ENCODE assay signal across 22 cellular contexts in the genomic region with DNA sequence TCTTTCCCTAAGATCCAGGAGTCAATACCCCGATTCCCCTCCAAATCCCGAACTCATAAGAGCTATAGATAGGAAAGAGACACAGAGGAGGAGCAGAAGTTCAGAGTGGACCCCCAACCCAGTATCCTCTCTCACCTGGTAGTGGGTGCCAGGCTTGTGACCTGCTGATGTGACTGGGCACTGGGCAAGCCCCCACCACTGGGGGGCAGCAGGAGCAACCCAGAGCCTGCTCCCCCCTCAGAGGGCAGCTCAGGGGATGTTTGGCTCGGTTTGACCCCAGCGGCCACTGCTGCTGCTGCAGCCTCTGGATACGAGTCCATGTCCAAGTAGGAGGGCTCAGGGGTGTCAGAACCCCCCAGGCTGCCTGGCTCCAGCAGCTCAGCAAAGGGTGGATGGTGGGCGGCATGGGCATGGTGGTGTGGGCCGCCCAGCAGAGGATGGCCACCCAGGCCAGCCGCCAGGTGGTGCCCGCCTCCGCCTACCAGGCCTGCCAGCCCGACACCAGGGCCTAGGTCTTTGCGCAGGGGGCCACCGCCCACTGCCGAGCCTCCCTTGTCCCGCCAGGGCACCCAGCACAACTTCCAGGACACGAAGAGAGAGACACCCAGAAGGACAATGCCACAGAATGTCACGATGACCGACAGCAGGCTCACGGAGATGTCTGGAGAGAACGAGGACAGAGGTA. TPM values are rescaled to one million over a fixed set of nuclear protein-coding genes. Genes with fewer than 3 reads are reported as not detected.
"Had no signal": no experiment of that assay in that cellular context is flagged by ENCODE, and none has a peak within 500 bp of the region (broad histone marks: within the 10 kb centered on the region; RNA-seq: fewer than 3 reads in every experiment).

No MANE protein-coding gene starts in this region.

- H3K27ac Mint-ChIP-seq: activated naive CD4-positive, alpha-beta T cell treated with anti-CD3 and anti-CD28 coated beads, Interleukin-2, amount 10 ng/mL, durations not matched to agents 7 days and 5 days; activated T-helper 2 cell treated with anti-CD3 and anti-CD28 coated beads, Interferon-gamma antibody, Interleukin-2, Interleukin-4, amounts not matched to agents 10 μg/mL and 5 μg/mL and 100 μg/mL, durations not matched to agents 14 hours and 24 hours and 36 hours; nephron; stimulated activated naive CD8-positive, alpha-beta T cell treated with anti-CD3 and anti-CD28 coated beads, Interleukin-15, Interleukin-2, amounts not matched to agents 100 ng/mL and 50 ng/mL, for 24 hours had no signal

- H3K4me1 Mint-ChIP-seq: activated naive CD4-positive, alpha-beta T cell treated with anti-CD3 and anti-CD28 coated beads, Interleukin-2, amount 10 ng/mL, durations not matched to agents 7 days and 5 days; nephron had no signal

- ATAC-seq: gastroesophageal sphincter, heart right ventricle, left cardiac atrium, lower lobe of right lung, psoas muscle had no signal

- H3K9me3 ChIP-seq: psoas muscle had no signal

- H3K4me3 ChIP-seq: cardiac muscle cell, gastroesophageal sphincter, heart right ventricle, lower lobe of right lung, psoas muscle, right lobe of liver, smooth muscle cell, suprapubic skin had no signal

- H3K4me2 ChIP-seq: smooth muscle cell had no signal

- H3K27ac ChIP-seq: cardiac muscle cell, gastroesophageal sphincter, heart right ventricle, lower lobe of right lung, psoas muscle, right lobe of liver, suprapubic skin had no signal

- H3K36me3 Mint-ChIP-seq: activated naive CD4-positive, alpha-beta T cell treated with anti-CD3 and anti-CD28 coated beads, Interleukin-2, amount 10 ng/mL, durations not matched to agents 7 days and 5 days had no signal

- H3K27me3 ChIP-seq: right lobe of liver had no signal

- H3K4me3 Mint-ChIP-seq: activated naive CD4-positive, alpha-beta T cell treated with anti-CD3 and anti-CD28 coated beads, Interleukin-2, amount 10 ng/mL, durations not matched to agents 7 days and 5 days; nephron; stimulated activated naive CD8-positive, alpha-beta T cell treated with anti-CD3 and anti-CD28 coated beads, Interleukin-15, Interleukin-2, amounts not matched to agents 100 ng/mL and 50 ng/mL, for 24 hours had no signal

- H3K36me3 ChIP-seq: cardiac muscle cell, gastroesophageal sphincter, heart right ventricle, lower lobe of right lung, right lobe of liver, suprapubic skin had no signal

- DNase-seq: activated CD4-positive, alpha-beta T cell treated with anti-CD3 and anti-CD28 coated beads for 1 hour; activated CD4-positive, alpha-beta T cell treated with anti-CD3 and anti-CD28 coated beads, Interleukin-2, amount 50 U/mL, for 48 hours; activated naive CD4-positive, alpha-beta T cell treated with anti-CD3 and anti-CD28 coated beads, Interleukin-2, amount 10 ng/mL, durations not matched to agents 7 days and 5 days; activated T-cell treated with anti-CD3 and anti-CD28 coated beads, Interleukin-2, amount 50 U/mL, for 1 hour; erythroblast; heart right ventricle; left cardiac atrium; lower lobe of right lung; psoas muscle; right lobe of liver; trophoblast cell had no signal

- H3K4me1 ChIP-seq: gastroesophageal sphincter, heart right ventricle, lower lobe of right lung, psoas muscle, right lobe of liver, suprapubic skin had no signal

RNA-seq across cellular contexts. Expression of gene SYT3, which starts 7.4 kb away (rescaled TPM):
- total RNA-seq: activated T-helper 2 cell treated with anti-CD3 and anti-CD28 coated beads, Interferon-gamma antibody, Interleukin-2, Interleukin-4, amounts not matched to agents 10 μg/mL and 5 μg/mL and 100 μg/mL, durations not matched to agents 14 hours and 24 hours and 36 hours; astrocyte; dermis microvascular lymphatic vessel endothelial cell; omental fat pad; right lobe of liver; T-helper 2 cell treated with Interferon-gamma antibody and Interleukin-4, amounts not matched to agents 100 ng/mL and 5 ng/mL, for 36 hours had no signal

RNA-seq across cellular contexts. Expression of gene C19orf81, which starts 17.0 kb away (rescaled TPM):
- total RNA-seq: activated T-helper 2 cell treated with anti-CD3 and anti-CD28 coated beads, Interferon-gamma antibody, Interleukin-2, Interleukin-4, amounts not matched to agents 10 μg/mL and 5 μg/mL and 100 μg/mL, durations not matched to agents 14 hours and 24 hours and 36 hours; astrocyte; dermis microvascular lymphatic vessel endothelial cell; gastroesophageal sphincter; omental fat pad; right lobe of liver; T-helper 2 cell treated with Interferon-gamma antibody and Interleukin-4, amounts not matched to agents 100 ng/mL and 5 ng/mL, for 36 hours had no signal
